Comparison of ENCODE assay signal across 8 cellular contexts in the genomic region with DNA sequence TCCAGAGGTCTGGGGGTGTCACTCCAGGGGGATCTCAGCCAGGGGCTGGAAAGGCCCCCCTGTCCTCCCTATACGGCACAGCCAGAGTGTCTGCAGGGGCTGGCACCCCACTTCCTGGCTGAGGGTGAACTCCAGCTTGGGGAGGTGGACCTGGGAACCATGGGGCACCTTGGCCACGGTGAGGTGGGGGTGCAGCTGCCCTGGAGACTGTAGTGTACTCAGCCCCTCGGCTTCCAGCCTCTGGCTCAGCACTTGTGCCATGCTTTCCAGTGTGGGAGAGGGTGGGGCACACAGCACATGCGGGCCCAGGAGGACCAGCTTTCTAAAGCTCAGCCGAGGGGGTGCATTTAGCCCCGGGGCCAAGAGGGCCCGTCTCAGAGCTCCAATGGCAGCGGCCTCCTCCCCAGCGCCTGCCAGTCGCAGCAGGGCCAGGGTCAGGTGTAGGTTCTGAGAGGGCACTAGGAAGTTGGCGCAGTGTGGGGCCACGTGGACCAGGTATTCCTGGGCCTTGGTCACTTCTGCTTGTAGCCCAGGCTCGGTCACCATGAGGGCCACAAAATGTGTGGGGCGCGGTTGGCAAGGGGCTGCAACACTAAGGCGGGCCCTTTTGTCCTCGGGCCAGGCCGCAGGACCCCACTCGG. TPM values are rescaled to one million over a fixed set of nuclear protein-coding genes. Genes with fewer than 3 reads are reported as not detected.
A peak's percentile ranks its signal among the peaks of the same experiment; 100 is the strongest.
DNase-seq lines count a peak whose midpoint lies in the region; ATAC-seq and TF ChIP-seq lines count a peak whose summit lies in the region.

No MANE protein-coding gene starts in this region.

- H3K4me3 ChIP-seq in BE2C (ENCODE audit: low read depth, low read length): peak overlapping the region; percentile 64

- ATAC-seq in naive B cell (ENCODE audit: low read depth in 2 of 2) (no peak), HG02885 (IDR thresholded peaks at IDR 0.05; ENCODE audit: poor library complexity, unreplicated experiment) (no peak)

- peaks cover 13 to 14% (median 13%) of the 10 kb centered on the region in 3 donors for H3K4me1 Mint-ChIP-seq in IgD-negative memory B cell
- peaks cover 31 to 35% (median 32%) of the 10 kb centered on the region in 3 donors for H3K4me1 Mint-ChIP-seq in naive B cell

- no peaks in the 10 kb centered on the region for H3K27me3 ChIP-seq in BE2C

- peaks cover 4% of the 10 kb centered on the region; the same call in 1 of the 2 replicates for H3K4me1 ChIP-seq in BE2C

- no peaks in the 10 kb centered on the region for H3K9me3 Mint-ChIP-seq in IgD-negative memory B cell
- H3K9me3 Mint-ChIP-seq in naive B cell: peaks cover 0 to 7% (median 4%) of the 10 kb centered on the region in 7 donors

- no peaks in the 10 kb centered on the region for H3K9me3 ChIP-seq in BE2C

- no peak for DNase-seq in BE2C
- DNase-seq in central memory CD4-positive, alpha-beta T cell: peak; percentile 16
- DNase-seq in naive B cell: no peak
- DNase-seq in NK-92 (lab: John Stamatoyannopoulos, UW; ENCODE audit: unreplicated experiment): no peak
- DNase-seq in SHP77 (lab: John Stamatoyannopoulos, UW): no peak
- DNase-seq in NCI-H1092 treated with DMSO at 0.1 percent for 48 hours (lab: John Stamatoyannopoulos, UW): no peak

- TF ChIP-seq CTCF in BE2C (IDR thresholded peaks at IDR 0.05; ENCODE audit: low read depth, low read length): no peak

- H3K36me3 ChIP-seq in BE2C: peaks cover 40% of the 10 kb centered on the region

- H3K27me3 Mint-ChIP-seq in IgD-negative memory B cell: no peaks in the 10 kb centered on the region
- H3K27me3 Mint-ChIP-seq in naive B cell: no peaks in the 10 kb centered on the region

- peaks cover 3% of the 10 kb centered on the region for H3K36me3 Mint-ChIP-seq in IgD-negative memory B cell
- H3K36me3 Mint-ChIP-seq in naive B cell: peaks cover 0 to 14% of the 10 kb centered on the region in 2 donors

- H3K27ac Mint-ChIP-seq in IgD-negative memory B cell: peak overlapping the region; percentile 5 to 59 (median 51)
- peak overlapping the region; percentile 16 to 91 (median 70) for H3K27ac Mint-ChIP-seq in naive B cell

- peak overlapping the region; percentile 38 to 88 (median 50) for H3K4me3 Mint-ChIP-seq in IgD-negative memory B cell
- peak overlapping the region; percentile 9 to 73 (median 50) for H3K4me3 Mint-ChIP-seq in naive B cell

RNA-seq across cellular contexts. Expression of a gene that starts 1.4 kb away (rescaled TPM):
- 6.1 TPM for polyA plus RNA-seq in BE2C (2012; ENCODE audit: insufficient read depth, insufficient read length, low read depth)
- not detected for polyA plus RNA-seq in IgD-negative memory B cell
- polyA plus RNA-seq in naive B cell (ENCODE audit: low read depth in 6 of 6): under 1 TPM in 5 of 6 donors, not detected in 1; 0.20 to 0.62 (median 0.31) TPM

RNA-seq across cellular contexts. Expression of a gene that starts 10.9 kb away (rescaled TPM):
- not detected for polyA plus RNA-seq in BE2C (2012; ENCODE audit: insufficient read depth, insufficient read length, low read depth)
- polyA plus RNA-seq in IgD-negative memory B cell (not detected), naive B cell (ENCODE audit: low read depth in 6 of 6) (not detected)

RNA-seq across cellular contexts. Expression of a gene that starts 13.2 kb away (rescaled TPM):
- 163 TPM for polyA plus RNA-seq in BE2C (2012; ENCODE audit: insufficient read depth, insufficient read length, low read depth)
- 11.4 TPM for polyA plus RNA-seq in IgD-negative memory B cell
- 10 to 100 TPM in 2 of 6 donors, 1 to 10 TPM in 4; 4.0 to 17.4 (median 8.6) TPM for polyA plus RNA-seq in naive B cell (ENCODE audit: low read depth in 6 of 6)

RNA-seq across cellular contexts. Expression of a gene that starts 40.4 kb away (rescaled TPM):
- polyA plus RNA-seq in BE2C (2012; ENCODE audit: insufficient read depth, insufficient read length, low read depth): not detected
- 0.99 TPM for polyA plus RNA-seq in IgD-negative memory B cell
- under 1 TPM in 3 of 6 donors, not detected in 3; 0.55 to 0.93 (median 0.66) TPM for polyA plus RNA-seq in naive B cell (ENCODE audit: low read depth in 6 of 6)

RNA-seq across cellular contexts. Expression of a gene that starts 46.9 kb away (rescaled TPM):
- 1.6 TPM for polyA plus RNA-seq in BE2C (2012; ENCODE audit: insufficient read depth, insufficient read length, low read depth)
- polyA plus RNA-seq in IgD-negative memory B cell: 0.16 TPM
- polyA plus RNA-seq in naive B cell (ENCODE audit: low read depth in 6 of 6): under 1 TPM in 3 of 6 donors, not detected in 3; 0.06 to 0.09 (median 0.08) TPM
